Comparison of ENCODE assay signal across 1 cellular context in genomic region chr6:160379464-160379863, GRCh38.
TF ChIP-seq lines count a peak whose summit lies in the region.

No MANE protein-coding gene starts in this region.

TF ChIP-seq in A549, 52 proteins besides CTCF, POLR2A, EP300 and RAD21 (continued from another document):
- TF ChIP-seq REST (IDR thresholded peaks at IDR 0.05) = no peak
